18 cellular contexts compared by ENCODE assay signal in genomic region chr15:78000927-78001249, GRCh38.
A peak's percentile ranks its signal among the peaks of the same experiment; 100 is the strongest.
DNase-seq lines count a peak whose midpoint lies in the region; ATAC-seq, FAIRE-seq and TF ChIP-seq lines count a peak whose summit lies in the region.
"Had no signal": no experiment of that assay in that cellular context is flagged by ENCODE, and none has a peak within 500 bp of the region (broad histone marks: within the 10 kb centered on the region; RNA-seq: fewer than 3 reads in every experiment).

No MANE protein-coding gene starts in this region.

- no peak overlapping the region for H2BK12ac ChIP-seq in neuronal stem cell (ENCODE audit: low read length)

- peaks cover 2% of the 10 kb centered on the region for H3K79me1 ChIP-seq in neuronal stem cell (ENCODE audit: low read depth, low read length)

- CTCF ChIA-PET in CD4-positive, alpha-beta T cell (lab: Charles Lee), result interaction anchor here (1.1 to 2.5 kb wide), 3 partner anchors 17 to 112 kb away, joined by 4 to 57 read pairs (median 9); no protein-coding TSS in a partner anchor
- CTCF ChIA-PET in RWPE1 (lab: Yijun Ruan, JAX), result no interaction called here

- POLR2A ChIA-PET in CD4-positive, alpha-beta T cell (lab: Charles Lee), result no interaction called here
- POLR2A ChIA-PET in RWPE1 (lab: Yijun Ruan, JAX; ENCODE audit: low non-redundant PET), result no interaction called here

- no peak overlapping the region for H4K8ac ChIP-seq in neuronal stem cell (ENCODE audit: low read depth, low read length)

- no peak overlapping the region for H2AFZ ChIP-seq in neuronal stem cell (ENCODE audit: low read length)

- peak overlapping the region; percentile 2 for H3K23ac ChIP-seq in neuronal stem cell (ENCODE audit: low read depth, low read length, poor library complexity)

- H2BK120ac ChIP-seq in neuronal stem cell (ENCODE audit: low read depth, low read length), result no peak overlapping the region

- H3K4me3 ChIP-seq in neuronal stem cell (ENCODE audit: low read length in 2 of 2), result no peak overlapping the region
- H3K4me3 ChIP-seq: pancreas, thyroid gland had no signal

- H3K9me3 ChIP-seq in CD4-positive, alpha-beta T cell (ENCODE audit: control insufficient read depth, low read length), result no peaks in the 10 kb centered on the region
- H3K9me3 ChIP-seq in neuronal stem cell (replicated peaks in 1 of 2; ENCODE audit: control insufficient read depth in 2 of 2, insufficient read depth in 1 of 2, low read depth in 1 of 2, low read length in 2 of 2), result no peaks in the 10 kb centered on the region
- H3K9me3 ChIP-seq: BE2C, pancreas, thyroid gland had no signal

- DNase-seq in CD4-positive, alpha-beta T cell, result no peak
- no peak for DNase-seq in RWPE1 (ENCODE audit: low spot score)
- no peak for DNase-seq in central memory CD8-positive, alpha-beta T cell (ENCODE audit: low spot score in 2 of 2)
- DNase-seq in neuronal stem cell (ENCODE audit: low spot score), result no peak
- no peak for DNase-seq in NCI-H526 (lab: John Stamatoyannopoulos, UW)
- no peak for DNase-seq in HTR-8/SVneo (ENCODE audit: insufficient read length, low spot score)
- DNase-seq in SW 1271 (lab: John Stamatoyannopoulos, UW), result no peak
- DNase-seq: activated CD4-positive, alpha-beta T cell treated with anti-CD3 and anti-CD28 coated beads for 1 hour; BE2C; central memory CD4-positive, alpha-beta T cell; effector memory CD4-positive, alpha-beta T cell; GF-D8; NCI-H1694; NCI-H446; stimulated activated CD4-positive, alpha-beta T cell treated with anti-CD3 and anti-CD28 coated beads, Interleukin-4, amount 100 ng/mL, for 1 hour; T1000; thyroid gland had no signal

- peaks cover 0 to 18% of the 10 kb centered on the region in 2 donors for H3K36me3 ChIP-seq in neuronal stem cell (replicated peaks in 1 of 2; ENCODE audit: control insufficient read depth in 2 of 2, insufficient read depth in 2 of 2, low read length in 2 of 2)

- H3K4me3 Mint-ChIP-seq in CD4-positive, alpha-beta T cell, result no peak overlapping the region
- no peak overlapping the region for H3K4me3 Mint-ChIP-seq in central memory CD8-positive, alpha-beta T cell

- H2BK5ac ChIP-seq in neuronal stem cell (ENCODE audit: low read length), result no peak overlapping the region

- ATAC-seq in CD4-positive, alpha-beta T cell (ENCODE audit: poor library complexity), result no peak
- no peak for ATAC-seq in central memory CD8-positive, alpha-beta T cell (replicated peaks; ENCODE audit: extremely low read depth, poor library complexity, severe bottlenecking)

- no peak for FAIRE-seq in HTR-8/SVneo (lab: Jason Lieb, UNC)
- FAIRE-seq: pancreas had no signal

- peaks cover 2 to 7% of the 10 kb centered on the region in 2 donors for H3K4me1 ChIP-seq in neuronal stem cell (ENCODE audit: control insufficient read depth in 2 of 2, insufficient read depth in 1 of 2, low read depth in 1 of 2, low read length in 2 of 2)

- intact Hi-C loops in CD4-positive, alpha-beta T cell (cut with DNase I, micrococcal nuclease), result loop anchor here (1.0 to 2.0 kb wide), 3 partner anchors 76 to 240 kb away; partner anchors contain the start of gene TBC1D2B (in 1 of the 2)

- peaks cover 82% of the 10 kb centered on the region for H3K36me3 Mint-ChIP-seq in CD4-positive, alpha-beta T cell (ENCODE audit: low read depth)
- peaks cover 38% of the 10 kb centered on the region for H3K36me3 Mint-ChIP-seq in central memory CD8-positive, alpha-beta T cell (ENCODE audit: insufficient read depth)

- no peaks in the 10 kb centered on the region for H3K27me3 ChIP-seq in CD4-positive, alpha-beta T cell (ENCODE audit: control insufficient read depth, insufficient read depth, low read length)
- H3K27me3 ChIP-seq in neuronal stem cell (ENCODE audit: control insufficient read depth in 3 of 3, insufficient read depth in 3 of 3, low read depth in 1 of 3, low read length in 3 of 3), result no peaks in the 10 kb centered on the region
- H3K27me3 ChIP-seq: BE2C, pancreas, thyroid gland had no signal

- no peak overlapping the region for H3K27ac ChIP-seq in CD4-positive, alpha-beta T cell (ENCODE audit: low read depth, low read length)
- peak overlapping the region; percentile 24 for H3K27ac ChIP-seq in RWPE1
- H3K27ac ChIP-seq in neuronal stem cell (replicated peaks; ENCODE audit: low read length), result no peak overlapping the region
- H3K27ac ChIP-seq: thyroid gland had no signal

- no peak for TF ChIP-seq CTCF in CD4-positive, alpha-beta T cell (IDR thresholded peaks at IDR 0.05)
- no peak for TF ChIP-seq CTCF in RWPE1 (conservative IDR thresholded peaks at IDR 0.05; ENCODE audit: low read depth)

- WGBS in neuronal stem cell (ENCODE audit: extremely low coverage in 2 of 2, insufficient read length in 2 of 2, insufficient replicate concordance in 1 of 2), 2 donors, result no CpG with 5 or more reads among the region's 6 CpGs

- no peak overlapping the region for H4K91ac ChIP-seq in neuronal stem cell (ENCODE audit: low read depth, low read length, poor library complexity)

- H3K9me3 Mint-ChIP-seq in CD4-positive, alpha-beta T cell, result no peaks in the 10 kb centered on the region
- no peaks in the 10 kb centered on the region for H3K9me3 Mint-ChIP-seq in central memory CD8-positive, alpha-beta T cell

- H3K14ac ChIP-seq in neuronal stem cell (ENCODE audit: low read length), result no peak overlapping the region

- no peak overlapping the region for H3K18ac ChIP-seq in neuronal stem cell (ENCODE audit: low read length)

- H3K27ac Mint-ChIP-seq in CD4-positive, alpha-beta T cell, result peak overlapping the region; percentile 45
- H3K27ac Mint-ChIP-seq in central memory CD8-positive, alpha-beta T cell (ENCODE audit: low read depth), result peak overlapping the region; percentile 47

- H3K27me3 Mint-ChIP-seq in CD4-positive, alpha-beta T cell, result no peaks in the 10 kb centered on the region
- no peaks in the 10 kb centered on the region for H3K27me3 Mint-ChIP-seq in central memory CD8-positive, alpha-beta T cell

- no peak overlapping the region for H3K9ac ChIP-seq in neuronal stem cell (ENCODE audit: low read depth, low read length, poor library complexity)

- no peak overlapping the region for H3K4me2 ChIP-seq in neuronal stem cell (ENCODE audit: insufficient read depth, low read length, poor library complexity, severe bottlenecking)

- no peak overlapping the region for H2BK15ac ChIP-seq in neuronal stem cell (ENCODE audit: low read length)

- peaks cover 17% of the 10 kb centered on the region for H3K4me1 Mint-ChIP-seq in CD4-positive, alpha-beta T cell (ENCODE audit: low read depth)
- H3K4me1 Mint-ChIP-seq in central memory CD8-positive, alpha-beta T cell, result peaks cover 14% of the 10 kb centered on the region

- H3K4ac ChIP-seq in neuronal stem cell (ENCODE audit: low read length), result no peak overlapping the region

- H2AK5ac ChIP-seq in neuronal stem cell (ENCODE audit: low read depth, low read length), result no peak overlapping the region
